Comparison of ENCODE assay signal across 1 cellular context in the genomic region with DNA sequence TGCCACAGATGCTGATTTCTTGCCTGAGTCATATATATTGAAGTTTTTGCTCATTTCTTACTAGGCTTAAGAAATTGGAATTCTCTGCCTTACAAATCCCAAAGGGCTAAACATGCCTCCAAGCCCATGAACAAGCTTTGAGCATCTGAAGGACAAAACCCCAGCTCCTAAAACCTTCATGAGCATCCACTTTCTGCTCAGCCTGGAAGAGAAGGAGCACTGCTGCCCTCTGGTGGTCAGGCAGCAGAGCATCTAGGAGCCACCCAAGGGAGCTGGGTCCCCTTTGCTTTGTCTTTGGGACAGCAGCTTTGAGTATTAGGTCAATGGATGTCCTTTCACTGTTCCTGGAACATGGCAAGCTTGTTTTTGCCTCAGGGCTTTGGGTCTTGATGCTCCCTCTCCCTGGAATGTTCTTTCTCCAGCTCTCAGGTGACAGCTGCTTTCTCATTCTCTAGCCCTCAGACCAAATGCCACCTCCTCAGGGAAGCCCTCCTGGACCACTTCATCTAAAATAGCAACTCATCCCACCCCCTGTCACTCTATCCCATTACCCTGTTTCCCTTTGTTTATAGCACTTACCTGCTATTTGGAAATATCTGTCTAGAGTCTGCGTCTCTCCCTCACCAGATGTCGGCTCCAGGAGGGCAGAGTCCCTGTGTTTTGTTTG.
TF ChIP-seq lines count a peak whose summit lies in the region.

No MANE protein-coding gene starts in this region.

TF ChIP-seq in GM23338, 12 proteins besides CTCF, POLR2A, EP300 and RAD21 (continued from another document):
- TF ChIP-seq, protein P1, sequence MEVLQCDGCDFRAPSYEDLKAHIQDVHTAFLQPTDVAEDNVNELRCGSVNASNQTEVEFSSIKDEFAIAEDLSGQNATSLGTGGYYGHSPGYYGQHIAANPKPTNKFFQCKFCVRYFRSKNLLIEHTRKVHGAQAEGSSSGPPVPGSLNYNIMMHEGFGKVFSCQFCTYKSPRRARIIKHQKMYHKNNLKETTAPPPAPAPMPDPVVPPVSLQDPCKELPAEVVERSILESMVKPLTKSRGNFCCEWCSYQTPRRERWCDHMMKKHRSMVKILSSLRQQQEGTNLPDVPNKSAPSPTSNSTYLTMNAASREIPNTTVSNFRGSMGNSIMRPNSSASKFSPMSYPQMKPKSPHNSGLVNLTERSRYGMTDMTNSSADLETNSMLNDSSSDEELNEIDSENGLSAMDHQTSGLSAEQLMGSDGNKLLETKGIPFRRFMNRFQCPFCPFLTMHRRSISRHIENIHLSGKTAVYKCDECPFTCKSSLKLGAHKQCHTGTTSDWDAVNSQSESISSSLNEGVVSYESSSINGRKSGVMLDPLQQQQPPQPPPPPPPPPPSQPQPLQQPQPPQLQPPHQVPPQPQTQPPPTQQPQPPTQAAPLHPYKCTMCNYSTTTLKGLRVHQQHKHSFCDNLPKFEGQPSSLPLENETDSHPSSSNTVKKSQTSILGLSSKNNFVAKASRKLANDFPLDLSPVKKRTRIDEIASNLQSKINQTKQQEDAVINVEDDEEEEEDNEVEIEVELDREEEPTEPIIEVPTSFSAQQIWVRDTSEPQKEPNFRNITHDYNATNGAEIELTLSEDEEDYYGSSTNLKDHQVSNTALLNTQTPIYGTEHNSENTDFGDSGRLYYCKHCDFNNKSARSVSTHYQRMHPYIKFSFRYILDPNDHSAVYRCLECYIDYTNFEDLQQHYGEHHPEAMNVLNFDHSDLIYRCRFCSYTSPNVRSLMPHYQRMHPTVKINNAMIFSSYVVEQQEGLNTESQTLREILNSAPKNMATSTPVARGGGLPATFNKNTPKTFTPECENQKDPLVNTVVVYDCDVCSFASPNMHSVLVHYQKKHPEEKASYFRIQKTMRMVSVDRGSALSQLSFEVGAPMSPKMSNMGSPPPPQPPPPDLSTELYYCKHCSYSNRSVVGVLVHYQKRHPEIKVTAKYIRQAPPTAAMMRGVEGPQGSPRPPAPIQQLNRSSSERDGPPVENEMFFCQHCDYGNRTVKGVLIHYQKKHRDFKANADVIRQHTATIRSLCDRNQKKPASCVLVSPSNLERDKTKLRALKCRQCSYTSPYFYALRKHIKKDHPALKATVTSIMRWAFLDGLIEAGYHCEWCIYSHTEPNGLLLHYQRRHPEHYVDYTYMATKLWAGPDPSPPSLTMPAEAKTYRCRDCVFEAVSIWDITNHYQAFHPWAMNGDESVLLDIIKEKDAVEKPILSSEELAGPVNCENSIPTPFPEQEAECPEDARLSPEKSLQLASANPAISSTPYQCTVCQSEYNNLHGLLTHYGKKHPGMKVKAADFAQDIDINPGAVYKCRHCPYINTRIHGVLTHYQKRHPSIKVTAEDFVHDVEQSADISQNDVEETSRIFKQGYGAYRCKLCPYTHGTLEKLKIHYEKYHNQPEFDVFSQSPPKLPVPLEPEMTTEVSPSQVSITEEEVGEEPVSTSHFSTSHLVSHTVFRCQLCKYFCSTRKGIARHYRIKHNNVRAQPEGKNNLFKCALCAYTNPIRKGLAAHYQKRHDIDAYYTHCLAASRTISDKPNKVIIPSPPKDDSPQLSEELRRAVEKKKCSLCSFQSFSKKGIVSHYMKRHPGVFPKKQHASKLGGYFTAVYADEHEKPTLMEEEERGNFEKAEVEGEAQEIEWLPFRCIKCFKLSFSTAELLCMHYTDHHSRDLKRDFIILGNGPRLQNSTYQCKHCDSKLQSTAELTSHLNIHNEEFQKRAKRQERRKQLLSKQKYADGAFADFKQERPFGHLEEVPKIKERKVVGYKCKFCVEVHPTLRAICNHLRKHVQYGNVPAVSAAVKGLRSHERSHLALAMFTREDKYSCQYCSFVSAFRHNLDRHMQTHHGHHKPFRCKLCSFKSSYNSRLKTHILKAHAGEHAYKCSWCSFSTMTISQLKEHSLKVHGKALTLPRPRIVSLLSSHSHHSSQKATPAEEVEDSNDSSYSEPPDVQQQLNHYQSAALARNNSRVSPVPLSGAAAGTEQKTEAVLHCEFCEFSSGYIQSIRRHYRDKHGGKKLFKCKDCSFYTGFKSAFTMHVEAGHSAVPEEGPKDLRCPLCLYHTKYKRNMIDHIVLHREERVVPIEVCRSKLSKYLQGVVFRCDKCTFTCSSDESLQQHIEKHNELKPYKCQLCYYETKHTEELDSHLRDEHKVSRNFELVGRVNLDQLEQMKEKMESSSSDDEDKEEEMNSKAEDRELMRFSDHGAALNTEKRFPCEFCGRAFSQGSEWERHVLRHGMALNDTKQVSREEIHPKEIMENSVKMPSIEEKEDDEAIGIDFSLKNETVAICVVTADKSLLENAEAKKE (CRISPR knock-in tag; IDR thresholded peaks at IDR 0.05) = no peak
- TF ChIP-seq NANOG (IDR thresholded peaks at IDR 0.05; ENCODE audit: borderline replicate concordance) = no peak
